Comparison of ENCODE assay signal across 1 cellular context in genomic region chr6:6725120-6725833, GRCh38.
TF ChIP-seq lines count a peak whose summit lies in the region.

No MANE protein-coding gene starts in this region.

TF ChIP-seq in HepG2, 621 proteins besides CTCF, POLR2A, EP300 and RAD21 (continued from another document and continues in another):
- TF ChIP-seq HNF1B (CRISPR knock-in tag; IDR thresholded peaks at IDR 0.05) (no peak), AGO2 (optimal IDR thresholded peaks at IDR 0.05; ENCODE audit: low read depth, low read length) (no peak), ADNP (CRISPR knock-in tag; IDR thresholded peaks at IDR 0.05) (no peak), ZNF557 (CRISPR knock-in tag; IDR thresholded peaks at IDR 0.05) (no peak), GFI1 (CRISPR knock-in tag; IDR thresholded peaks at IDR 0.05; ENCODE audit: borderline replicate concordance) (no peak), ARID2 (CRISPR knock-in tag; IDR thresholded peaks at IDR 0.05; ENCODE audit: borderline replicate concordance) (0 out of 2 replicates have a peak, but pooled peaks have one; percentile 46), CBX1 (IDR thresholded peaks at IDR 0.05; ENCODE audit: low read depth) (no peak), ZNF619 (CRISPR knock-in tag; IDR thresholded peaks at IDR 0.05) (0 out of 2 replicates have a peak, but pooled peaks have one; percentile 4), ZFP90 (CRISPR knock-in tag; IDR thresholded peaks at IDR 0.05; ENCODE audit: borderline replicate concordance) (no peak), NFIB (CRISPR knock-in tag; IDR thresholded peaks at IDR 0.05; ENCODE audit: borderline replicate concordance) (0 out of 2 replicates have a peak, but pooled peaks have one; percentile 25), ZNF354B (CRISPR knock-in tag; IDR thresholded peaks at IDR 0.05) (0 out of 2 replicates have a peak, but pooled peaks have one; percentile 21), HOXA5 (CRISPR knock-in tag; IDR thresholded peaks at IDR 0.05) (no peak), HIVEP1 (CRISPR knock-in tag; IDR thresholded peaks at IDR 0.05) (0 out of 2 replicates have a peak, but pooled peaks have one; percentile 9), RBM39 (IDR thresholded peaks at IDR 0.05; ENCODE audit: low read depth, low read length, poor library complexity, severe bottlenecking) (no peak), MAZ (IDR thresholded peaks at IDR 0.05; ENCODE audit: borderline replicate concordance, low read depth, low read length) (no peak), MAZ (CRISPR knock-in tag; IDR thresholded peaks at IDR 0.05; ENCODE audit: low read depth) (no peak), HMG20A (CRISPR knock-in tag; IDR thresholded peaks at IDR 0.05; ENCODE audit: borderline replicate concordance) (no peak), ZMYM2 (CRISPR knock-in tag; IDR thresholded peaks at IDR 0.05) (no peak), ZSCAN25 (CRISPR knock-in tag; IDR thresholded peaks at IDR 0.05) (no peak), ZNF580 (CRISPR knock-in tag; IDR thresholded peaks at IDR 0.05; ENCODE audit: borderline replicate concordance, low read depth) (no peak), MXD1 (CRISPR knock-in tag; IDR thresholded peaks at IDR 0.05) (peak; percentile 43; the same call in 1 of the 2 replicates), GMEB1 (CRISPR knock-in tag; IDR thresholded peaks at IDR 0.05; ENCODE audit: borderline replicate concordance) (no peak), THAP8 (CRISPR knock-in tag; IDR thresholded peaks at IDR 0.05; ENCODE audit: borderline replicate concordance) (no peak), ZNF343 (CRISPR knock-in tag; IDR thresholded peaks at IDR 0.05) (no peak), HNF1A (IDR thresholded peaks at IDR 0.05; ENCODE audit: low read depth) (no peak), HNF1A (CRISPR knock-in tag; IDR thresholded peaks at IDR 0.05; ENCODE audit: borderline replicate concordance) (no peak), ZNF501 (CRISPR knock-in tag; IDR thresholded peaks at IDR 0.05) (no peak), ZNF776 (CRISPR knock-in tag; IDR thresholded peaks at IDR 0.05) (0 out of 2 replicates have a peak, but pooled peaks have one; percentile 40), THAP7 (CRISPR knock-in tag; IDR thresholded peaks at IDR 0.05) (0 out of 2 replicates have a peak, but pooled peaks have one; percentile 26), ZNF570 (CRISPR knock-in tag; IDR thresholded peaks at IDR 0.05; ENCODE audit: borderline replicate concordance) (no peak), SALL1 (CRISPR knock-in tag; IDR thresholded peaks at IDR 0.05) (no peak), SNAPC2 (CRISPR knock-in tag; IDR thresholded peaks at IDR 0.05) (no peak), ZNF710 (CRISPR knock-in tag; IDR thresholded peaks at IDR 0.05; ENCODE audit: borderline replicate concordance) (0 out of 2 replicates have a peak, but pooled peaks have one; percentile 1), ZNF605 (CRISPR knock-in tag; IDR thresholded peaks at IDR 0.05) (no peak), ZNF747 (CRISPR knock-in tag; IDR thresholded peaks at IDR 0.05; ENCODE audit: borderline replicate concordance) (no peak), TARDBP (CRISPR knock-in tag; IDR thresholded peaks at IDR 0.05) (no peak), ZNF678 (CRISPR knock-in tag; IDR thresholded peaks at IDR 0.05) (no peak), ZNF280D (CRISPR knock-in tag; IDR thresholded peaks at IDR 0.05) (no peak), SIX4 (CRISPR knock-in tag; IDR thresholded peaks at IDR 0.05) (no peak), ZBTB43 (CRISPR knock-in tag; conservative IDR thresholded peaks at IDR 0.05) (no peak), CERS6 (CRISPR knock-in tag; IDR thresholded peaks at IDR 0.05) (no peak), ZNF724P (CRISPR knock-in tag; IDR thresholded peaks at IDR 0.05; ENCODE audit: borderline replicate concordance) (no peak), ZNF569 (CRISPR knock-in tag; IDR thresholded peaks at IDR 0.05; ENCODE audit: borderline replicate concordance) (no peak), ZNF253 (CRISPR knock-in tag; IDR thresholded peaks at IDR 0.05; ENCODE audit: borderline replicate concordance) (no peak), NR3C1 (CRISPR knock-in tag; IDR thresholded peaks at IDR 0.05) (no peak), NFE2 (CRISPR knock-in tag; IDR thresholded peaks at IDR 0.05) (no peak), CEBPG (CRISPR knock-in tag; IDR thresholded peaks at IDR 0.05) (no peak), SUZ12 (IDR thresholded peaks at IDR 0.05; ENCODE audit: low read depth, low read length) (no peak)
